In the genomic region with DNA sequence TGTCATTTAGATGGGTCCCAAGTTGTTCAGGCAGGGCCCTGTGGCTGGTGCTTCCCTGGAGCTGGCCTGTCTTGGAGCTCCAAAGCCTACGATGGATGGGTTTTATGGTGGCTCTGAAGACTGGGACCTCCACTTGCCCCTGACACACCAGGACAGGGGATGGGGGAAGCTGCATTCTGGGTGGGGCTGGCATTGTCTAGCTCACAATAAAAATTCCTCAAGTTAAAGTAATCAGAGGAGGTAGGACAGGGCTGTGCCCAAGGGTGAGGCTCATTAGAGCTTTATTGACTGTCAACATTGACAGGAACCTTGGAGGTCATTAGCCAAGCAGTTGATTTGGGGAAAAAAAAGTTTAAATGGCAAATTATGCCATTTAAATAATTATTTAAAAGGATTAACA, we compare ENCODE assay signal across 19 cellular contexts. TPM values are rescaled to one million over a fixed set of nuclear protein-coding genes. Genes with fewer than 3 reads are reported as not detected.
"Had no signal": no experiment of that assay in that cellular context is flagged by ENCODE, and none has a peak within 500 bp of the region (broad histone marks: within the 10 kb centered on the region; RNA-seq: fewer than 3 reads in every experiment).

No MANE protein-coding gene starts in this region.

- H3K9me3 ChIP-seq: SK-N-SH had no signal

- ATAC-seq: Panc1 had no signal

- DNase-seq: KBM-7, MM.1S, NCI-H1092 treated with DMSO at 0.1 percent for 48 hours, NCI-H1436, NCI-H187, NCI-H2029, NCI-H2081 treated with DMSO at 0.1 percent for 48 hours, NCI-H2171, NCI-H226, NCI-H446, NCI-H510A, NCI-H524 treated with DMSO at 0.1 percent for 48 hours, NCI-H69, NCI-H774, SHP77, SK-N-SH had no signal

- H3K27ac ChIP-seq: RWPE1 had no signal

RNA-seq across cellular contexts. Expression of a gene that starts 35.7 kb away (rescaled TPM):
- total RNA-seq: HT-29 had no signal
